Comparison of ENCODE assay signal across 25 cellular contexts in the genomic region with DNA sequence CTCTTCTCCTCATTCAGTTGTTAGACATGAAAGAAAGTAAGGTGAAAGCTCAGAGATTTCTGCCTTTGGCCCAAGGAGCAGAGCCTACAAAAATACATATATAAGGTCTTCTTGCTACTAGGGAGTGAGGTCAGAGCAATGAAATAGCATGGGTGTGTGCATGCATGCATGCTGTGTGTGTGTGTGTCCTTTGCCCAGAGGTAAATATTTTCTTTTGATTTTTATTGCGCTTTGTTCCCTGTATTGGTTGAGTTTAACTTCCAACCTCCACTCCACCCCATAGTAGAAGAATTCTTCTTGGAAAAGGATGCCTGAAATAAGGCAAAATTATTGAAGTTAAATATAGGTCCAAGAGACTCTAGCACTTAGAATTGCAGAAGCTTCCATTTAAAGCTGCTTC.
"Had no signal": no experiment of that assay in that cellular context is flagged by ENCODE, and none has a peak within 500 bp of the region (broad histone marks: within the 10 kb centered on the region; RNA-seq: fewer than 3 reads in every experiment).

No MANE protein-coding gene starts in this region.

- H3K4me1 ChIP-seq: lower lobe of right lung, pancreas, right lobe of liver, stomach, testis, tibial artery had no signal

- H3K9me3 ChIP-seq: esophagus muscularis mucosa, heart right ventricle, lower lobe of right lung, neutrophil, pancreas, right lobe of liver, stomach, testis, tibial artery, upper lobe of left lung had no signal

- H3K4me3 ChIP-seq: esophagus muscularis mucosa, heart right ventricle, lower lobe of right lung, pancreas, right lobe of liver, smooth muscle cell, stomach, testis, tibial artery, upper lobe of left lung had no signal

- H3K27ac ChIP-seq: esophagus muscularis mucosa, foreskin keratinocyte, heart right ventricle, lower lobe of right lung, neutrophil, pancreas, right lobe of liver, stomach, testis, tibial artery, upper lobe of left lung had no signal

- ATAC-seq: foreskin keratinocyte; heart right ventricle; left ventricle myocardium superior; lower lobe of right lung; natural killer cell treated with Interleukin-12 subunit alpha and Interleukin-12 subunit beta and Interleukin-15 and Interleukin-18, amount 100 ng/mL, for 72 hours; pancreas; right lobe of liver had no signal

- H3K27me3 ChIP-seq: esophagus muscularis mucosa, foreskin keratinocyte, heart right ventricle, neutrophil, pancreas, right lobe of liver, stomach, testis, tibial artery, upper lobe of left lung had no signal

- DNase-seq: effector memory CD4-positive, alpha-beta T cell; foreskin keratinocyte; glutamatergic neuron; heart right ventricle; hippocampal formation; islet precursor cell; kidney glomerular epithelial cell; left ventricle myocardium superior; lower lobe of right lung; naive B cell; pancreas; right lobe of liver; stimulated activated CD4-positive, alpha-beta T cell treated with anti-CD3 and anti-CD28 coated beads, Interleukin-12 subunit alpha, Interleukin-12 subunit beta, amount 100 ng/mL, for 4 hours; stimulated activated CD4-positive, alpha-beta T cell treated with anti-CD3 and anti-CD28 coated beads, Interleukin-1b, Interleukin-23, amount 100 ng/mL, for 48 hours; stimulated activated CD4-positive, alpha-beta T cell treated with anti-CD3 and anti-CD28 coated beads, Interleukin-4, amount 100 ng/mL, for 1 hour; stimulated activated CD8-positive, alpha-beta memory T cell treated with anti-CD3 and anti-CD28 coated beads, Interleukin-4, amount 100 ng/mL, for 48 hours; stimulated activated naive CD4-positive, alpha-beta T cell; stomach; testis; tibial artery; upper lobe of left lung had no signal

- H3K36me3 ChIP-seq: esophagus muscularis mucosa, heart right ventricle, lower lobe of right lung, neutrophil, pancreas, right lobe of liver, stomach, tibial artery, upper lobe of left lung had no signal
